13 cellular contexts compared by ENCODE assay signal in the genomic region with DNA sequence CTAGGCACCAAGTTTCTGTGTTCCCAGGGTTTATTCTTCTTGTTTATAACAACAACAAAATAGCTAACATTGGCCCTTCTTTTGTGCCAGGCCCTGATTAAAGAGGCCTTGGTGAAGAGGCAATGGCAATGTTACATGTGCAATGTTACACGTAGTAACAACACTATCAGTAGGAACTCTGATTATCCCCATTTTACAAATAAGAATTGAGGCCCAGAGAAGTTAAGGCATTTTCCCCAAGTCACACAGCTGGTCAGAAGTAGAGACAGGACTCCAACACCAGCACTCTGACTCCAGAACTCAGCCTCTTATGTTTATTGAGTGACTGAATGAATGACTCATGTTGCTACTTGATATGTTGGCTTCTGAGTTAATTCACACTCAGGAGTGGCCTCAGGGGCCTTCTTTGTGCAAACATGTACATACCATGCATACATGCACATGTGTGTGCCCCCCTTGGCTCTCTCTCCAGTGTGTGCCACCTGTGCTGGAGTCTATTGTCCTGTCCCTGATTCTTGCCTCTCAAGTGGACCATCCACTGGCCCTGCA.
"Had no signal": no experiment of that assay in that cellular context is flagged by ENCODE, and none has a peak within 500 bp of the region (broad histone marks: within the 10 kb centered on the region; RNA-seq: fewer than 3 reads in every experiment).

No MANE protein-coding gene starts in this region.

- H3K9me3 ChIP-seq: colonic mucosa, ovary, thoracic aorta had no signal

- H3K27me3 ChIP-seq: colonic mucosa, ovary, stomach had no signal

- H3K27ac ChIP-seq: colonic mucosa, ovary, stomach, thoracic aorta had no signal

- H3K4me1 ChIP-seq: colonic mucosa had no signal

- H3K36me3 ChIP-seq: colonic mucosa, ovary, stomach, thoracic aorta had no signal

- H3K4me3 ChIP-seq: colonic mucosa, ovary, stomach, thoracic aorta had no signal

- DNase-seq: activated B cell treated with CpG ODN at 0.5 μM for 24 hours; activated CD4-positive, alpha-beta T cell treated with anti-CD3 and anti-CD28 coated beads, Interleukin-2, amount 10 ng/mL, durations not matched to agents 7 days and 5 days; activated CD8-positive, alpha-beta memory T cell treated with anti-CD3 and anti-CD28 coated beads for 24 hours; activated naive CD4-positive, alpha-beta T cell treated with anti-CD3 and anti-CD28 coated beads for 36 hours; colonic mucosa; kidney glomerular epithelial cell; nephron progenitor cell; ovary; stimulated activated CD4-positive, alpha-beta T cell treated with anti-CD3 and anti-CD28 coated beads, Interleukin-15, amount 100 ng/mL, for 24 hours; stomach had no signal

- FAIRE-seq: astrocyte, endothelial cell of umbilical vein had no signal
